In the genomic region with DNA sequence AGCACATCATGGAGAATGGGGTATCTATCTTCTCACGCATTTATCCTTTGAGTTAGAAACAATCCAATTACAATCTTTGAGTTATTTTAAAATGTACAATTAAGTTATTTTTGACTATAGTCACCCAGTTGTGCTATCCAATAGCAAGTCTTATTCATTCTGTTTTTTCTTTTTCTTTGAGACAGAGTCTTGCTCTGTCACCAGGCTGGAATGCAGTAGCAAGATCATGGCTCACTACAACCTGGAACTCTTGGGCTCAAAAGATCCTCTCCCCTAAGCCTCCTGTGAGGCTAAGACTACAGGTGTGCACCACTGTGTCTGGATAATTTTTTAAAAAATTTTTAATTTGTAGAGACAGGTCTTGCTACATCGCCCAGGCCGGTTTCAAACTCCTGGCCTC, we compare ENCODE assay signal across 1 cellular context.
TF ChIP-seq lines count a peak whose summit lies in the region.

No MANE protein-coding gene starts in this region.

TF ChIP-seq in IMR-90, 13 proteins besides CTCF, POLR2A, EP300 and RAD21 (continued from another document):
- TF ChIP-seq CEBPB (IDR thresholded peaks at IDR 0.05; ENCODE audit: low read depth, low read length): no peak
- no peak for TF ChIP-seq SMC3 (IDR thresholded peaks at IDR 0.05; ENCODE audit: low read depth, low read length)
- no peak for TF ChIP-seq RFX5 (IDR thresholded peaks at IDR 0.05; ENCODE audit: low read depth, low read length)
TF ChIP-seq in IMR-90: peak in this region for 0.
